Comparison of ENCODE assay signal across 9 cellular contexts in genomic region chr1:108708726-108709660, GRCh38.
DNase-seq lines count a peak whose midpoint lies in the region; ATAC-seq lines count a peak whose summit lies in the region.
"Had no signal": no experiment of that assay in that cellular context is flagged by ENCODE, and none has a peak within 500 bp of the region (broad histone marks: within the 10 kb centered on the region; RNA-seq: fewer than 3 reads in every experiment).

No MANE protein-coding gene starts in this region.

- H3K36me3 Mint-ChIP-seq in stimulated activated effector memory CD8-positive, alpha-beta T cell treated with anti-CD3 and anti-CD28 coated beads, Interleukin-12 subunit alpha, Interleukin-12 subunit beta, amount 100 ng/mL, for 72 hours, result no peaks in the 10 kb centered on the region
- H3K36me3 Mint-ChIP-seq: activated naive CD4-positive, alpha-beta T cell treated with anti-CD3 and anti-CD28 coated beads, Interleukin-2, amount 50 U/mL, for 24 hours had no signal

- in situ Hi-C loops in ACHN (cut with HindIII; ENCODE audit: low pct_ligation_motif_present, low pct_unique_long_range_greater_than_20kb, low sequenced_read_pairs), result no loop called here

- no peaks in the 10 kb centered on the region for H3K9me3 Mint-ChIP-seq in stimulated activated effector memory CD8-positive, alpha-beta T cell treated with anti-CD3 and anti-CD28 coated beads, Interleukin-12 subunit alpha, Interleukin-12 subunit beta, amount 100 ng/mL, for 72 hours
- H3K9me3 Mint-ChIP-seq: activated naive CD4-positive, alpha-beta T cell treated with anti-CD3 and anti-CD28 coated beads, Interleukin-2, amount 50 U/mL, for 24 hours had no signal

- peak; percentile 23 for DNase-seq in ACHN
- peak; percentile 73 for DNase-seq in activated CD4-positive, alpha-beta T cell treated with anti-CD3 and anti-CD28 coated beads for 48 hours
- DNase-seq in fibroblast of peridontal ligament (ENCODE audit: extremely low read depth), result peak; percentile 67
- DNase-seq in stimulated activated effector memory CD8-positive, alpha-beta T cell treated with anti-CD3 and anti-CD28 coated beads, Interleukin-12 subunit alpha, Interleukin-12 subunit beta, amount 100 ng/mL, for 72 hours (ENCODE audit: low spot score in 2 of 2), result peak; percentile 35 to 79
- no peak for DNase-seq in NCI-H1092 (lab: John Stamatoyannopoulos, UW)
- no peak for DNase-seq in amniotic stem cell (lab: John Stamatoyannopoulos, UW)

- peak; percentile 64 for ATAC-seq in HG02642 (IDR thresholded peaks at IDR 0.05; ENCODE audit: poor library complexity, unreplicated experiment)
- peak; percentile 84 for ATAC-seq in stimulated activated effector memory CD8-positive, alpha-beta T cell treated with anti-CD3 and anti-CD28 coated beads, Interleukin-12 subunit alpha, Interleukin-12 subunit beta, amount 100 ng/mL, for 72 hours
- ATAC-seq in HG02571 (IDR thresholded peaks at IDR 0.05; ENCODE audit: unreplicated experiment), result no peak

- H3K4me3 Mint-ChIP-seq in stimulated activated effector memory CD8-positive, alpha-beta T cell treated with anti-CD3 and anti-CD28 coated beads, Interleukin-12 subunit alpha, Interleukin-12 subunit beta, amount 100 ng/mL, for 72 hours, result no peak overlapping the region
- H3K4me3 Mint-ChIP-seq: activated naive CD4-positive, alpha-beta T cell treated with anti-CD3 and anti-CD28 coated beads, Interleukin-2, amount 50 U/mL, for 24 hours had no signal

- no peak overlapping the region for H3K27ac Mint-ChIP-seq in stimulated activated effector memory CD8-positive, alpha-beta T cell treated with anti-CD3 and anti-CD28 coated beads, Interleukin-12 subunit alpha, Interleukin-12 subunit beta, amount 100 ng/mL, for 72 hours
- H3K27ac Mint-ChIP-seq: activated naive CD4-positive, alpha-beta T cell treated with anti-CD3 and anti-CD28 coated beads, Interleukin-2, amount 50 U/mL, for 24 hours had no signal

- peaks cover 34% of the 10 kb centered on the region for H3K4me1 Mint-ChIP-seq in stimulated activated effector memory CD8-positive, alpha-beta T cell treated with anti-CD3 and anti-CD28 coated beads, Interleukin-12 subunit alpha, Interleukin-12 subunit beta, amount 100 ng/mL, for 72 hours

Comparison
In these comparisons a context has a peak if more than half of its experiments do, and no peak if none do; other contexts are left out.
1. DNase-seq: peak in ACHN (single experiment), activated CD4-positive, alpha-beta T cell treated with anti-CD3 and anti-CD28 coated beads for 48 hours (single experiment), fibroblast of peridontal ligament (single experiment) and stimulated activated effector memory CD8-positive, alpha-beta T cell treated with anti-CD3 and anti-CD28 coated beads, Interleukin-12 subunit alpha, Interleukin-12 subunit beta, amount 100 ng/mL, for 72 hours (2 of 2); none in NCI-H1092 (single experiment) and amniotic stem cell (single experiment).